In genomic region chr2:218755567-218756404, GRCh38 we compare ENCODE assay signal across 21 cellular contexts. TPM values are rescaled to one million over a fixed set of nuclear protein-coding genes. Genes with fewer than 3 reads are reported as not detected.
"Had no signal": no experiment of that assay in that cellular context is flagged by ENCODE, and none has a peak within 500 bp of the region (broad histone marks: within the 10 kb centered on the region; RNA-seq: fewer than 3 reads in every experiment).

No MANE protein-coding gene starts in this region.

- H3K27ac ChIP-seq: esophagus squamous epithelium, right atrium auricular region, suprapubic skin, tibial artery had no signal

- H3K4me3 Mint-ChIP-seq: dendritic cell treated with granulocyte-macrophage colony-stimulating factor and Interleukin-4, amounts not matched to agents 40 ng/mL and 50 ng/mL, for 4 days; effector memory CD8-positive, alpha-beta T cell; naive thymus-derived CD8-positive, alpha-beta T cell had no signal

- H3K9me3 ChIP-seq: esophagus squamous epithelium, gastroesophageal sphincter, mucosa of descending colon, right atrium auricular region, suprapubic skin, tibial artery, upper lobe of left lung, uterus had no signal

- H3K4me3 ChIP-seq: esophagus squamous epithelium, gastroesophageal sphincter, mucosa of descending colon, right atrium auricular region, suprapubic skin, tibial artery, upper lobe of left lung, uterus had no signal

- H3K9me3 Mint-ChIP-seq: dendritic cell treated with granulocyte-macrophage colony-stimulating factor and Interleukin-4, amounts not matched to agents 40 ng/mL and 50 ng/mL, for 4 days; effector memory CD8-positive, alpha-beta T cell; naive thymus-derived CD8-positive, alpha-beta T cell had no signal

- DNase-seq: effector memory CD8-positive, alpha-beta T cell; esophagus squamous epithelium; foreskin fibroblast; glutamatergic neuron; kidney; left cardiac atrium; mammary epithelial cell; mucosa of descending colon; naive thymus-derived CD8-positive, alpha-beta T cell; posterior cingulate gyrus; small intestine; stimulated activated CD4-positive, alpha-beta T cell treated with anti-CD3 and anti-CD28 coated beads, Interleukin-12 subunit alpha, Interleukin-12 subunit beta, amount 100 ng/mL, for 4 hours; stimulated activated naive CD4-positive, alpha-beta T cell treated with Interleukin-2 at 50 U/mL for 16 hours; tibial artery; upper lobe of left lung; uterus had no signal

- ATAC-seq: effector memory CD8-positive, alpha-beta T cell; gastroesophageal sphincter; mucosa of descending colon; naive thymus-derived CD8-positive, alpha-beta T cell had no signal

- H3K4me1 Mint-ChIP-seq: naive thymus-derived CD8-positive, alpha-beta T cell had no signal

- H3K27me3 Mint-ChIP-seq: dendritic cell treated with granulocyte-macrophage colony-stimulating factor and Interleukin-4, amounts not matched to agents 40 ng/mL and 50 ng/mL, for 4 days; effector memory CD8-positive, alpha-beta T cell; naive thymus-derived CD8-positive, alpha-beta T cell had no signal

- H3K27me3 ChIP-seq: esophagus squamous epithelium, gastroesophageal sphincter, right atrium auricular region, suprapubic skin, tibial artery, upper lobe of left lung, uterus had no signal

- H3K36me3 ChIP-seq: uterus had no signal

- H3K4me1 ChIP-seq: right atrium auricular region, suprapubic skin, uterus had no signal

RNA-seq across cellular contexts. Expression of gene CYP27A1, which starts 26.2 kb away (rescaled TPM):
- polyA plus RNA-seq: neural cell had no signal
